Comparison of ENCODE assay signal across 15 cellular contexts in the genomic region with DNA sequence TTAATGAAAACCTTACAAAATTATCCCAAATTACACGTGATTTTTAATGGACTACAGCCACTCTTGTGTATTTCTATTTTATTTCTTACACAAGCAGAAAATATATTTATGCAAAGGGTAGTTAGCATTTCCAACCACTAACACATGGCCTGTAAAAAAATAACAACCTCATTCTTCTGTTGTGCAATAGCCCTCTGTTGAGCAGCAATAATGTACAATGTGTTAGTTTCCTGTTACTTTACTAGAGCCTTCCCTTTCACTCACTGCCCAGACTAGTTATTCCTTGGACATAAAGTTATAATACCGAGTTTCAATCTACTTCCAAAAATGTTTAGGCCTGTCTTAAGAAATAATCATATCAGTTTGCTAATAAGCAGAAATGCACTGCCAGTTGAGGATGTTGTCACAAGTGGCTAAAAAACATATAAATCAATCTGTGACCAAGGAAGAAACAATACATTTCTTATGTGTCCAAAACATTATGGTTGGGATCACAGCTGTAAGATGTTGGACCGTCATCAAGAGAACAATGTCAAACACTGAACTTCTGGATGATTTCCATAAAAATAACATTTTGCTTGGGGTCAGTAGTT.
DNase-seq lines count a peak whose midpoint lies in the region; ATAC-seq and TF ChIP-seq lines count a peak whose summit lies in the region.
"Had no signal": no experiment of that assay in that cellular context is flagged by ENCODE, and none has a peak within 500 bp of the region (broad histone marks: within the 10 kb centered on the region; RNA-seq: fewer than 3 reads in every experiment).

No MANE protein-coding gene starts in this region.

- H3K9me3 ChIP-seq in PC-9 (ENCODE audit: insufficient read depth, low read depth), result no peaks in the 10 kb centered on the region
- no peaks in the 10 kb centered on the region for H3K9me3 ChIP-seq in osteoblast (ENCODE audit: low read depth, low read length)
- no peaks in the 10 kb centered on the region for H3K9me3 ChIP-seq in ovary

- H3K27ac ChIP-seq in PC-9 (no peak overlapping the region), osteoblast (ENCODE audit: low read depth, low read length) (no peak overlapping the region), ovary (no peak overlapping the region)

- POLR2A ChIA-PET in PC-9 (lab: Charles Lee; ENCODE audit: unreplicated experiment), result interaction anchor here (0.5 kb wide), 1 partner anchor 1207 kb away, joined by 3 read pairs; a partner anchor contains a TSS

- H3K9me3 Mint-ChIP-seq in stimulated activated naive CD8-positive, alpha-beta T cell treated with anti-CD3 and anti-CD28 coated beads, Interleukin-15, amount 100 ng/mL, for 72 hours, result no peaks in the 10 kb centered on the region
- no peaks in the 10 kb centered on the region for H3K9me3 Mint-ChIP-seq in activated naive CD4-positive, alpha-beta T cell treated with anti-CD3 and anti-CD28 coated beads for 36 hours
- H3K9me3 Mint-ChIP-seq: activated B cell treated with CpG ODN at 0.5 μM for 24 hours, brain had no signal

- TF ChIP-seq EP300 in ovary (IDR thresholded peaks at IDR 0.05), result no peak

- H3K36me3 ChIP-seq in PC-9 (ENCODE audit: low read depth) (no peaks in the 10 kb centered on the region), osteoblast (ENCODE audit: insufficient read depth, low read length) (no peaks in the 10 kb centered on the region), ovary (no peaks in the 10 kb centered on the region)

- CTCF ChIA-PET in PC-9 (lab: Charles Lee), result no interaction called here
- CTCF ChIA-PET in activated naive CD4-positive, alpha-beta T cell treated with anti-CD3 and anti-CD28 coated beads for 36 hours (lab: Charles Lee), result no interaction called here

- ATAC-seq in stimulated activated naive CD8-positive, alpha-beta T cell treated with anti-CD3 and anti-CD28 coated beads, Interleukin-15, amount 100 ng/mL, for 72 hours, result no peak

- H3K9me2 ChIP-seq in PC-9 (ENCODE audit: insufficient read depth), result no peaks in the 10 kb centered on the region

- no peaks in the 10 kb centered on the region for H3K27me3 ChIP-seq in PC-9 (ENCODE audit: insufficient read depth, low read depth)
- no peaks in the 10 kb centered on the region for H3K27me3 ChIP-seq in osteoblast (ENCODE audit: insufficient read depth, low read length)
- H3K27me3 ChIP-seq in ovary, result no peaks in the 10 kb centered on the region

- H3K4me1 Mint-ChIP-seq in stimulated activated naive CD8-positive, alpha-beta T cell treated with anti-CD3 and anti-CD28 coated beads, Interleukin-15, amount 100 ng/mL, for 72 hours, result no peaks in the 10 kb centered on the region
- no peaks in the 10 kb centered on the region for H3K4me1 Mint-ChIP-seq in activated naive CD4-positive, alpha-beta T cell treated with anti-CD3 and anti-CD28 coated beads for 36 hours (ENCODE audit: low read depth)
- H3K4me1 Mint-ChIP-seq: activated B cell treated with CpG ODN at 0.5 μM for 24 hours, brain had no signal

- TF ChIP-seq CTCF in PC-9 (conservative IDR thresholded peaks at IDR 0.05), result no peak
- no peak for TF ChIP-seq CTCF in fibroblast of pulmonary artery (IDR thresholded peaks at IDR 0.05; ENCODE audit: low read length, missing control alignments)
- TF ChIP-seq CTCF in osteoblast (IDR thresholded peaks at IDR 0.05; ENCODE audit: extremely low read depth, low read depth, low read length), result no peak
- no peak for TF ChIP-seq CTCF in ovary (IDR thresholded peaks at IDR 0.05)

- no peaks in the 10 kb centered on the region for H3K79me2 ChIP-seq in PC-9 (ENCODE audit: low read depth)
- H3K79me2 ChIP-seq in osteoblast (ENCODE audit: insufficient read depth, low read length), result no peaks in the 10 kb centered on the region

- WGBS in ovary, 3 donors, result 44 to 50% (median 44%) methylated on average over 3 of the region's 3 CpGs

- intact Hi-C loops in PC-9 (cut with micrococcal nuclease; ENCODE audit: unreplicated experiment), result no loop called here
- intact Hi-C loops in ovary (cut with DNase I), result no loop called here
- intact Hi-C loops in activated naive CD4-positive, alpha-beta T cell treated with anti-CD3 and anti-CD28 coated beads for 36 hours (cut with micrococcal nuclease), result no loop called here

- H3F3A ChIP-seq in PC-9 (ENCODE audit: insufficient read depth, low read depth), result no peaks in the 10 kb centered on the region

- BruUV-seq in PC-9 (replicated peaks; lab: Mats Ljungman, UMichigan), result no TSS peak

- H3K4me3 ChIP-seq in PC-9 (no peak overlapping the region), fibroblast of pulmonary artery (replicated peaks; ENCODE audit: low read depth, low read length) (no peak overlapping the region), osteoblast (ENCODE audit: insufficient read depth, low read length) (no peak overlapping the region), ovary (no peak overlapping the region)

- H3K4me3 Mint-ChIP-seq in stimulated activated naive CD8-positive, alpha-beta T cell treated with anti-CD3 and anti-CD28 coated beads, Interleukin-15, amount 100 ng/mL, for 72 hours, result no peak overlapping the region
- H3K4me3 Mint-ChIP-seq in activated naive CD4-positive, alpha-beta T cell treated with anti-CD3 and anti-CD28 coated beads for 36 hours, result no peak overlapping the region
- H3K4me3 Mint-ChIP-seq: activated B cell treated with CpG ODN at 0.5 μM for 24 hours, brain had no signal

- no peak overlapping the region for H3K27ac Mint-ChIP-seq in stimulated activated naive CD8-positive, alpha-beta T cell treated with anti-CD3 and anti-CD28 coated beads, Interleukin-15, amount 100 ng/mL, for 72 hours
- no peak overlapping the region for H3K27ac Mint-ChIP-seq in activated naive CD4-positive, alpha-beta T cell treated with anti-CD3 and anti-CD28 coated beads for 36 hours
- H3K27ac Mint-ChIP-seq: activated B cell treated with CpG ODN at 0.5 μM for 24 hours had no signal

- DNase-seq in CD1c-positive myeloid dendritic cell (ENCODE audit: extremely low spot score) (peak; percentile 28), PC-9 (no peak), fibroblast of pulmonary artery (ENCODE audit: low read depth) (peak; percentile 85), osteoblast (ENCODE audit: insufficient read length, low spot score, missing footprints) (no peak), ovary (no peak), inferior parietal cortex (ENCODE audit: extremely low spot score) (no peak)
- DNase-seq in stimulated activated naive CD8-positive, alpha-beta T cell treated with anti-CD3 and anti-CD28 coated beads, Interleukin-15, amount 100 ng/mL, for 72 hours, result no peak
- DNase-seq in activated naive CD4-positive, alpha-beta T cell treated with anti-CD3 and anti-CD28 coated beads for 36 hours, result no peak
- DNase-seq: activated B cell treated with CpG ODN at 0.5 μM for 24 hours; activated T-cell treated with anti-CD3 and anti-CD28 coated beads, Interleukin-2, amount 50 U/mL, for 48 hours; C1 segment of cervical spinal cord; Karpas-422; posterior cingulate gyrus; trophoblast cell had no signal

- H3K36me3 Mint-ChIP-seq in activated naive CD4-positive, alpha-beta T cell treated with anti-CD3 and anti-CD28 coated beads for 36 hours (ENCODE audit: low read depth), result no peaks in the 10 kb centered on the region
- H3K36me3 Mint-ChIP-seq: brain had no signal

- TF ChIP-seq POLR2A in ovary (IDR thresholded peaks at IDR 0.05), result no peak

- H2AFZ ChIP-seq in PC-9, result 0 out of 2 replicates have a peak overlapping the region, but pooled peaks have one; percentile 3
- H2AFZ ChIP-seq in osteoblast (ENCODE audit: low read length), result peak overlapping the region; percentile 24

- H4K20me1 ChIP-seq in PC-9 (ENCODE audit: insufficient read depth), result no peaks in the 10 kb centered on the region
- no peaks in the 10 kb centered on the region for H4K20me1 ChIP-seq in osteoblast (ENCODE audit: insufficient read depth, low read length)

- H3K4me2 ChIP-seq in PC-9 (no peak overlapping the region), osteoblast (ENCODE audit: insufficient read depth, low read length) (no peak overlapping the region)

- H3K27me3 Mint-ChIP-seq in stimulated activated naive CD8-positive, alpha-beta T cell treated with anti-CD3 and anti-CD28 coated beads, Interleukin-15, amount 100 ng/mL, for 72 hours, result no peaks in the 10 kb centered on the region
- H3K27me3 Mint-ChIP-seq in activated naive CD4-positive, alpha-beta T cell treated with anti-CD3 and anti-CD28 coated beads for 36 hours (ENCODE audit: low read depth), result peaks cover 3% of the 10 kb centered on the region
- H3K27me3 Mint-ChIP-seq: activated B cell treated with CpG ODN at 0.5 μM for 24 hours, brain had no signal

- no peaks in the 10 kb centered on the region for H3K4me1 ChIP-seq in PC-9 (replicated peaks; ENCODE audit: insufficient read depth)
- peaks cover 18% of the 10 kb centered on the region for H3K4me1 ChIP-seq in osteoblast (ENCODE audit: insufficient read depth, low read length)
- no peaks in the 10 kb centered on the region for H3K4me1 ChIP-seq in ovary (ENCODE audit: insufficient read depth)

Comparison
In these comparisons a context has a peak if more than half of its experiments do, and no peak if none do; other contexts are left out.
1. DNase-seq: peak in CD1c-positive myeloid dendritic cell (single experiment) and fibroblast of pulmonary artery (single experiment); none in PC-9 (0 of 2), osteoblast (single experiment), stimulated activated naive CD8-positive, alpha-beta T cell treated with anti-CD3 and anti-CD28 coated beads, Interleukin-15, amount 100 ng/mL, for 72 hours (0 of 2), ovary (0 of 5), activated naive CD4-positive, alpha-beta T cell treated with anti-CD3 and anti-CD28 coated beads for 36 hours (single experiment) and inferior parietal cortex (single experiment).